1 cellular context compared by ENCODE assay signal in the genomic region with DNA sequence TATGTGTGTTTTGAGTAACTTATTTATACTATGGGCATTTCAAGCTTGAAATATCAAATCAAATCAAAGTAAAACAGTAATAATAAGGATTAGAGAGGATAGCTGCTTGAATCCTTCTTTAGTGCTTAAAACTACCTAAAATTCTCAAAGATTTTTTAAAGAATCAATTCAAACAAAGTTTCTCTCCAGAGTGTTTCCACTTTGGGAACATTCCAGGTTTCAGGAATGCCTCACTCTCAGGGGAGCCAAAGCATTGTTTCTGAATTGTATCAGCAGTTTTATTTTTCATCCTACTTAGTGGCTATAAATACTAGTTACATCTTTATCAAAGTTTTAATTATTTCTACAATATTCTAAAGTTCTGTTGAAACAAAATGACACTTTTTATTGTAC.
TF ChIP-seq lines count a peak whose summit lies in the region.

No MANE protein-coding gene starts in this region.

TF ChIP-seq in A549, 52 proteins besides CTCF, POLR2A, EP300 and RAD21 (continued from another document):
- TF ChIP-seq, protein P1, sequence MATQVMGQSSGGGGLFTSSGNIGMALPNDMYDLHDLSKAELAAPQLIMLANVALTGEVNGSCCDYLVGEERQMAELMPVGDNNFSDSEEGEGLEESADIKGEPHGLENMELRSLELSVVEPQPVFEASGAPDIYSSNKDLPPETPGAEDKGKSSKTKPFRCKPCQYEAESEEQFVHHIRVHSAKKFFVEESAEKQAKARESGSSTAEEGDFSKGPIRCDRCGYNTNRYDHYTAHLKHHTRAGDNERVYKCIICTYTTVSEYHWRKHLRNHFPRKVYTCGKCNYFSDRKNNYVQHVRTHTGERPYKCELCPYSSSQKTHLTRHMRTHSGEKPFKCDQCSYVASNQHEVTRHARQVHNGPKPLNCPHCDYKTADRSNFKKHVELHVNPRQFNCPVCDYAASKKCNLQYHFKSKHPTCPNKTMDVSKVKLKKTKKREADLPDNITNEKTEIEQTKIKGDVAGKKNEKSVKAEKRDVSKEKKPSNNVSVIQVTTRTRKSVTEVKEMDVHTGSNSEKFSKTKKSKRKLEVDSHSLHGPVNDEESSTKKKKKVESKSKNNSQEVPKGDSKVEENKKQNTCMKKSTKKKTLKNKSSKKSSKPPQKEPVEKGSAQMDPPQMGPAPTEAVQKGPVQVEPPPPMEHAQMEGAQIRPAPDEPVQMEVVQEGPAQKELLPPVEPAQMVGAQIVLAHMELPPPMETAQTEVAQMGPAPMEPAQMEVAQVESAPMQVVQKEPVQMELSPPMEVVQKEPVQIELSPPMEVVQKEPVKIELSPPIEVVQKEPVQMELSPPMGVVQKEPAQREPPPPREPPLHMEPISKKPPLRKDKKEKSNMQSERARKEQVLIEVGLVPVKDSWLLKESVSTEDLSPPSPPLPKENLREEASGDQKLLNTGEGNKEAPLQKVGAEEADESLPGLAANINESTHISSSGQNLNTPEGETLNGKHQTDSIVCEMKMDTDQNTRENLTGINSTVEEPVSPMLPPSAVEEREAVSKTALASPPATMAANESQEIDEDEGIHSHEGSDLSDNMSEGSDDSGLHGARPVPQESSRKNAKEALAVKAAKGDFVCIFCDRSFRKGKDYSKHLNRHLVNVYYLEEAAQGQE (IDR thresholded peaks at IDR 0.05), result no peak
- TF ChIP-seq KDM1A (IDR thresholded peaks at IDR 0.05; ENCODE audit: low read depth) (no peak), HDAC2 (IDR thresholded peaks at IDR 0.05) (no peak), PHF8 (IDR thresholded peaks at IDR 0.05; ENCODE audit: borderline replicate concordance, low read depth) (no peak), SMC3 (IDR thresholded peaks at IDR 0.05) (no peak), SREBF2 (IDR thresholded peaks at IDR 0.05) (no peak), KDM5A (IDR thresholded peaks at IDR 0.05) (no peak)
- TF ChIP-seq, protein P2, sequence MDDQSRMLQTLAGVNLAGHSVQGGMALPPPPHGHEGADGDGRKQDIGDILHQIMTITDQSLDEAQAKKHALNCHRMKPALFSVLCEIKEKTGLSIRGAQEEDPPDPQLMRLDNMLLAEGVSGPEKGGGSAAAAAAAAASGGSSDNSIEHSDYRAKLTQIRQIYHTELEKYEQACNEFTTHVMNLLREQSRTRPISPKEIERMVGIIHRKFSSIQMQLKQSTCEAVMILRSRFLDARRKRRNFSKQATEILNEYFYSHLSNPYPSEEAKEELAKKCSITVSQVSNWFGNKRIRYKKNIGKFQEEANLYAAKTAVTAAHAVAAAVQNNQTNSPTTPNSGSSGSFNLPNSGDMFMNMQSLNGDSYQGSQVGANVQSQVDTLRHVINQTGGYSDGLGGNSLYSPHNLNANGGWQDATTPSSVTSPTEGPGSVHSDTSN (IDR thresholded peaks at IDR 0.05), result no peak
